15 cellular contexts compared by ENCODE assay signal in the genomic region with DNA sequence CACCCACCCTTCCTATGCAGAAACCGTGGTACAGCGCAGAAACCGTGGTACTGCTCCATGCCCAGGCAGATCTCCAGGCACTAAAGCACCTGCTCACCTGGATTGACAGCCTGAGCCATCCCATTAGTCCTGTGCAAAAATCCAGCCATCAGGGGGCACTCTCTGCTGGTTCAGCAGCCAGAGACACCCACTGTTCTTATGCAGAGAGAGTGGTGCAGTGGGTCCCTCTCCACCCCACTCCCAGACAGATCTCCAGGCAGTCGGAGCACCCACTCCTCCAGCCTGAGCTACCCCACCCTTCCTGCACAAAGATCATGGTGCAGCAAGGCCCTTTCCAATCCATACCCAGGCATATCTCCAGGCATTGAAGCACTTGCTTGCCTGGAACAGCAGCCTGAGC.
DNase-seq lines count a peak whose midpoint lies in the region; ATAC-seq and TF ChIP-seq lines count a peak whose summit lies in the region.
"Had no signal": no experiment of that assay in that cellular context is flagged by ENCODE, and none has a peak within 500 bp of the region (broad histone marks: within the 10 kb centered on the region; RNA-seq: fewer than 3 reads in every experiment).

No MANE protein-coding gene starts in this region.

- H3K4me3 ChIP-seq in GM06990 (replicated peaks; ENCODE audit: low read depth, low read length) (no peak overlapping the region), PC-3 (ENCODE audit: low read length) (no peak overlapping the region)
- H3K4me3 ChIP-seq: A549 had no signal

- H3K27me3 ChIP-seq in GM06990 (replicated peaks; ENCODE audit: control insufficient read depth, insufficient read depth, low read length) (no peaks in the 10 kb centered on the region), PC-3 (ENCODE audit: low read length) (0 out of 2 replicates have a peak, but pooled peaks cover 3% of the 10 kb centered on the region), foreskin keratinocyte (no peaks in the 10 kb centered on the region)

- ATAC-seq in PC-3 = peak; percentile 68
- ATAC-seq in foreskin keratinocyte = no peak
- no peak for ATAC-seq in GM18873 (IDR thresholded peaks at IDR 0.05; ENCODE audit: low FRiP score, unreplicated experiment)

- no peaks in the 10 kb centered on the region for H3K4me1 ChIP-seq in PC-3 (ENCODE audit: insufficient read depth, low read length)
- H3K4me1 ChIP-seq in foreskin keratinocyte = no peaks in the 10 kb centered on the region
- H3K4me1 ChIP-seq: A549 had no signal

- TF ChIP-seq CTCF in 22Rv1 (IDR thresholded peaks at IDR 0.05) (peak; percentile 20; the same call in 1 of the 2 replicates), GM06990 (IDR thresholded peaks at IDR 0.05; ENCODE audit: insufficient read depth, low read length, poor library complexity, severe bottlenecking) (peak; percentile 10), PC-3 (conservative IDR thresholded peaks at IDR 0.05; ENCODE audit: low read depth, low read length) (peak; percentile 79), foreskin keratinocyte (conservative IDR thresholded peaks at IDR 0.05) (no peak), GM13976 (IDR thresholded peaks at IDR 0.05; ENCODE audit: borderline replicate concordance, control extremely low read depth, extremely low read depth, insufficient read depth, missing control alignments) (no peak)

- H3F3A ChIP-seq in PC-3 (ENCODE audit: low read length, unreplicated experiment) = no peaks in the 10 kb centered on the region

- no peak overlapping the region for H2AFZ ChIP-seq in PC-3 (ENCODE audit: low read length)

- CTCF ChIA-PET in PC-3 (lab: Charles Lee) = no interaction called here

- peaks cover 23% of the 10 kb centered on the region for H3K9me3 ChIP-seq in PC-3 (ENCODE audit: low read length)

- H3K4me2 ChIP-seq in PC-3 (ENCODE audit: low read length) = no peak overlapping the region
- H3K4me2 ChIP-seq: A549 had no signal

- BruUV-seq in PC-3 (replicated peaks; lab: Mats Ljungman, UMichigan) = no TSS peak

- H3K36me3 ChIP-seq in GM06990 (ENCODE audit: control insufficient read depth, insufficient read depth, low read length) (no peaks in the 10 kb centered on the region), PC-3 (ENCODE audit: low read depth, low read length) (no peaks in the 10 kb centered on the region)

- no peaks in the 10 kb centered on the region for H3K9me2 ChIP-seq in PC-3 (replicated peaks; ENCODE audit: low read length)

- no peak overlapping the region for H3K9ac ChIP-seq in PC-3 (ENCODE audit: low read length)

- H4K20me1 ChIP-seq in PC-3 (ENCODE audit: low read length) = no peaks in the 10 kb centered on the region

- H3K79me2 ChIP-seq in PC-3 (ENCODE audit: low read length) = no peaks in the 10 kb centered on the region

- in situ Hi-C loops in GM13976 (cut with MboI; ENCODE audit: low sequenced_read_pairs, unreplicated experiment) = no loop called here

- H3K27ac ChIP-seq in 22Rv1 (no peak overlapping the region), PC-3 (ENCODE audit: low read length) (no peak overlapping the region), foreskin keratinocyte (no peak overlapping the region)
- H3K27ac ChIP-seq: A549 had no signal

- DNase-seq in GM06990 (ENCODE audit: extremely low read depth, insufficient read length) = no peak
- DNase-seq in PC-3 = peak; percentile 63
- DNase-seq in iPS-NIHi7 (ENCODE audit: extremely low spot score) = peak; percentile 35
- no peak for DNase-seq in NCI-H2081 (lab: John Stamatoyannopoulos, UW)
- DNase-seq in foreskin keratinocyte = no peak
- no peak for DNase-seq in GM13976 (ENCODE audit: low spot score)
- DNase-seq: CD4-positive, CD25-positive, alpha-beta regulatory T cell; KG1; NCI-H1092; NCI-H1694 treated with DMSO at 0.1 percent for 48 hours; NCI-H2171 treated with DMSO at 0.1 percent for 48 hours; NCI-H82 had no signal

- intact Hi-C loops in PC-3 (cut with micrococcal nuclease) = loop anchor here (1.0 kb wide), 1 partner anchor 45 kb away; no protein-coding TSS in a partner anchor

- POLR2A ChIA-PET in PC-3 (lab: Charles Lee; ENCODE audit: unreplicated experiment) = no interaction called here

Comparison
In these comparisons a context has a peak if more than half of its experiments do, and no peak if none do; other contexts are left out.
1. CTCF ChIP-seq: peak in 22Rv1 (single experiment), GM06990 (single experiment) and PC-3 (single experiment); none in foreskin keratinocyte (single experiment) and GM13976 (single experiment).
2. DNase-seq: peak in PC-3 (single experiment) and iPS-NIHi7 (single experiment); none in GM06990 (single experiment), NCI-H2081 (0 of 2), foreskin keratinocyte (0 of 2) and GM13976 (single experiment).